Comparison of ENCODE assay signal across 8 cellular contexts in the genomic region with DNA sequence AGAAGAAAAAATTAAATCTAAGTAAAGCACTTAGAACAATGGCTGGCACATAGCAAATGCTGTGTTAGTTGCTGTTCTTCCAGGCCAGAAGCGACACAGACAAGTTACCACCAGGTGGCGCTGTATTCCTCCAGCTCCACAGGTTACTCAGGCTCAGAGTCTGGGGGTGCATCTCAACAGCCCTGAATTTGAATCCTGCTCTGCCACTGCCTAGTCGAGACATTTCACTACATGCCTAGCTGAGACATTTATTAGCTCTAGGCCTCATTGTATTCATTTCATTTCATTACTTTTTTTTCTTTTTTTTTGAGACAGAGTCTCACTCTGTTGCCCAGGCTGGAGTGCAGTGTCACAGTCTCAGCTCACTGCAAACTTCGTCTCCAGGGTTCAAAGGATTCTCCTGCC. TPM values are rescaled to one million over a fixed set of nuclear protein-coding genes. Genes with fewer than 3 reads are reported as not detected.
A peak's percentile ranks its signal among the peaks of the same experiment; 100 is the strongest.
DNase-seq lines count a peak whose midpoint lies in the region; ATAC-seq and TF ChIP-seq lines count a peak whose summit lies in the region.

No MANE protein-coding gene starts in this region.

- H3K4me1 ChIP-seq in body of pancreas (no peaks in the 10 kb centered on the region), iPS DF 6.9 (ENCODE audit: control insufficient read depth, insufficient read depth, low read length) (no peaks in the 10 kb centered on the region)

- WGBS in body of pancreas, 2 donors: 7 to 8% methylated on average over 4 of the region's 4 CpGs
- no CpG with 5 or more reads among the region's 4 CpGs for WGBS in iPS DF 6.9 (ENCODE audit: insufficient coverage, insufficient read length)

- DNase-seq in NCI-H146 treated with DMSO at 0.1 percent for 48 hours (lab: John Stamatoyannopoulos, UW; ENCODE audit: unreplicated experiment) (peak; percentile 2), UCSD-AML1 (lab: John Stamatoyannopoulos, UW; ENCODE audit: unreplicated experiment) (peak; percentile 52), body of pancreas (peak; percentile 75 to 79 (median 76)), iPS DF 6.9 (ENCODE audit: low read depth, low spot score) (peak; percentile 91)
- peak; percentile 60 to 77 (median 62) for DNase-seq in stimulated activated CD4-positive, alpha-beta T cell treated with anti-CD3 and anti-CD28 coated beads, Interleukin-12 subunit alpha, Interleukin-12 subunit beta, amount 100 ng/mL, for 48 hours (ENCODE audit: low read depth in 2 of 3, low spot score in 1 of 3)

- no peak overlapping the region for H3K27ac ChIP-seq in body of pancreas
- no peak overlapping the region for H3K27ac ChIP-seq in iPS DF 6.9 (ENCODE audit: low read length)

- H3K36me3 ChIP-seq in body of pancreas (replicated peaks in 1 of 2; ENCODE audit: insufficient read depth in 1 of 2, low read depth in 2 of 2): no peaks in the 10 kb centered on the region
- H3K36me3 ChIP-seq in iPS DF 6.9 (ENCODE audit: control insufficient read depth, insufficient read depth, low read length): no peaks in the 10 kb centered on the region

- intact Hi-C loops in body of pancreas (cut with DNase I): no loop called here

- TF ChIP-seq POLR2A in body of pancreas (IDR thresholded peaks at IDR 0.05): no peak

- H3K27me3 ChIP-seq in body of pancreas (no peaks in the 10 kb centered on the region), iPS DF 6.9 (ENCODE audit: control insufficient read depth, insufficient read depth, low read length) (no peaks in the 10 kb centered on the region)

- H3K9me3 ChIP-seq in body of pancreas (no peaks in the 10 kb centered on the region), iPS DF 6.9 (ENCODE audit: control insufficient read depth, insufficient read depth, low read length) (no peaks in the 10 kb centered on the region)

- TF ChIP-seq CTCF in GM12873 (IDR thresholded peaks at IDR 0.05; ENCODE audit: insufficient read depth, low read depth, low read length, missing control alignments) (peak; percentile 84), body of pancreas (IDR thresholded peaks at IDR 0.05) (peak; percentile 59 to 93 (median 70))

- ATAC-seq in body of pancreas: peak; percentile 71
- ATAC-seq in HG03175 (IDR thresholded peaks at IDR 0.05; ENCODE audit: unreplicated experiment): no peak
- ATAC-seq in GM18861 (IDR thresholded peaks at IDR 0.05; ENCODE audit: unreplicated experiment): no peak

- no peak overlapping the region for H3K4me3 ChIP-seq in body of pancreas
- no peak overlapping the region for H3K4me3 ChIP-seq in iPS DF 6.9 (ENCODE audit: low read length)

RNA-seq across cellular contexts. Expression of gene CYP2B6, which starts 16.4 kb away (rescaled TPM):
- not detected for total RNA-seq in body of pancreas

Comparison
In these comparisons a context has a peak if more than half of its experiments do, and no peak if none do; other contexts are left out.
1. DNase-seq: peak in every context shown above with its lines; median percentile 91 in iPS DF 6.9; 76 in body of pancreas; 62 in stimulated activated CD4-positive, alpha-beta T cell treated with anti-CD3 and anti-CD28 coated beads, Interleukin-12 subunit alpha, Interleukin-12 subunit beta, amount 100 ng/mL, for 48 hours; 52 in UCSD-AML1; 2 in NCI-H146 treated with DMSO at 0.1 percent for 48 hours.